1 cellular context compared by ENCODE assay signal in the genomic region with DNA sequence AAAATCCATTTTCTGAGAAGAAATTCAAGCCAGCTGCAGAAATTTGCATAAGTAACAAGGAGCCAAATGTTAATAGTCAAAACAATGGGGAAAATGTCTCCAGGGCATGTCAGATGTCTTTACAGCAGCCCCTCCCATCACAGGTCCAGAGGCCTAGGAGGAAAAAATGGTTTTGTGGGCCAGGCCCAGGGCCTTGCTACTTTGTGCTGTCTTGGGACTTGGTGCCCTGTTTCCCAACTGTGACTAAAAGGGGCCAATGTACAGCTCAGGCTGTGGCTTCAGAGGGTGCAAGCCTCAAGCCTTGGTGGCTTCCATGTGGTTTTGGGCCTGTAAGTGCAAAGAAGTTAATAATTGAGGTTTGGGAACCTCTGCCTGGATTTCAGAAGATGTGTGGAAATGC.
TF ChIP-seq lines count a peak whose summit lies in the region.

No MANE protein-coding gene starts in this region.

TF ChIP-seq in K562, 482 proteins besides CTCF, POLR2A, EP300 and RAD21 (continued from another document):
- TF ChIP-seq, protein P1, sequence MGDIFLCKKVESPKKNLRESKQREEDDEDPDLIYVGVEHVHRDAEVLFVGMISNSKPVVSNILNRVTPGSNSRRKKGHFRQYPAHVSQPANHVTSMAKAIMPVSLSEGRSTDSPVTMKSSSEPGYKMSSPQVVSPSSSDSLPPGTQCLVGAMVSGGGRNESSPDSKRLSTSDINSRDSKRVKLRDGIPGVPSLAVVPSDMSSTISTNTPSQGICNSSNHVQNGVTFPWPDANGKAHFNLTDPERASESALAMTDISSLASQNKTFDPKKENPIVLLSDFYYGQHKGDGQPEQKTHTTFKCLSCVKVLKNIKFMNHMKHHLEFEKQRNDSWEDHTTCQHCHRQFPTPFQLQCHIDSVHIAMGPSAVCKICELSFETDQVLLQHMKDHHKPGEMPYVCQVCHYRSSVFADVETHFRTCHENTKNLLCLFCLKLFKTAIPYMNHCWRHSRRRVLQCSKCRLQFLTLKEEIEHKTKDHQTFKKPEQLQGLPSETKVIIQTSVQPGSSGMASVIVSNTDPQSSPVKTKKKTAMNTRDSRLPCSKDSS (IDR thresholded peaks at IDR 0.05; ENCODE audit: low read depth, partially characterized antibody), result peak; percentile 45
